ENCODE assay signal across 1 cellular context in the genomic region with DNA sequence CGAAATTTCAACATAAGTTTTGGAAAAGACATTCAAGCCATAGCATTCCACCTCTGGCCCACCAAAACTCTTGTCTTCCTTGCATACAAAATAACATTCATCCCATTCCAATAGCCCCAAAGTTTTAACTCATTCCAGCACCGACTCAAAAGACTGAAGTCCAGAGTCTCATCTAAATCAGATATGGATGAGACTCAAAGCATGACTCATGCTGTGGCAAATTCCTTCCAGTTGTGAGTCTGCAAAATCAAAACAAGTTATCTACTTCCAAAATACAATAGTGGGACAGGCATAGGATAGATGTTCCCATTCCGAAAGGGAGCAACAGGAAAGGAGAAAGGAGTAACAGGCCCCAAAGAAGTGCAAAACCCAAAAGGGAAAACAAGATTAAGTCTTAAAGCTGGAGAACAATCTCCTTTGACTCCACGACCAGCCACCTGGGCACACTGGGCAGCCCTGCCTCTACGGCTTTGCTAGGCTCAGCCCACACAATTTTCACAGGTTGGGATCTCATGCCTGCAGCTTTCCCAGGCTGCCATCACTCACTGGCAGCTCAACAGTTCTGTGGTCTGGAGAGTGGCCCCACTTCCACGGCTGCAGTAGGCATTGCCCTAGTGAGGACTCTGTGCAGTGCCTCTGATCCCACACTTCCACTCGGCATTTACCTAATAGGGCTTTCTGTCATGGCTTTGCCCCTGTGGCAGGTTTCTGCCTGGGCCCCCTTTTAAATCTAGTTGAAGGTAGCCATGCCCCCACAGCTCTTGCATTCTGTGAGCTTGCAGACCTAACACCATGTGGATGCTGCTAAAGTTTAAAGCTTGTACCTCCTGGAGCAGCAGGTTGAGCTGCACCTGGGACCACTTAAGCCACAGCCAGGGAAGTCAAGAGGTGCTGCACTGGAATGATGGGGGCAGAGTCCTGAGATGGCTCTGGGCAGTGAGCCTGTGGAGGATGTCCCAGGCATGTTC.
TF ChIP-seq lines count a peak whose summit lies in the region.

No MANE protein-coding gene starts in this region.

TF ChIP-seq in IMR-90, 13 proteins besides CTCF, POLR2A, EP300 and RAD21:
- TF ChIP-seq FOS (IDR thresholded peaks at IDR 0.05; ENCODE audit: low read depth, low read length) (peak; percentile 37; the same call in 1 of the 2 replicates), NFE2L2 (IDR thresholded peaks at IDR 0.05; ENCODE audit: low read depth, low read length) (no peak)
TF ChIP-seq in IMR-90: peak in this region for 1.
